20 cellular contexts compared by ENCODE assay signal in the genomic region with DNA sequence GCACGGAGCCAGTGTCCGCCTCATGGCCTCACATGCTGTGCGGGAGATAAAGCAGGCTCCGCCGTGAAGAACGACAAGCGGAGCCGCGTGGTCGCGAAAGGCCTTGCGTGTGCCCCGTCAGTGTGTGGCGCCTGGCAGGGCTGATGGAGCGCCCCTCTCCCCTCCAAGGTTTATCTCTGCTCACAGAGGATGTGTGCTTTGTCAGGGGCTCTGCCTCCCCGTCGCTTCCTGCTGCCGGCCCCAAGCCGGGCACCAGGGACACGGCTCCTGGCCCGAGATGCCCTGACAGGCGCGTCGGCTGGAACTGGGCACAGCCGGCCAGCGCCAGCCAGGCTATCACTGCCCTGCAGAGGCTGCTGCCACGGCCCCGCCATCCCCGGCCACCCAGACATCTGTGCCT.
DNase-seq lines count a peak whose midpoint lies in the region; ATAC-seq and TF ChIP-seq lines count a peak whose summit lies in the region.
"Had no signal": no experiment of that assay in that cellular context is flagged by ENCODE, and none has a peak within 500 bp of the region (broad histone marks: within the 10 kb centered on the region; RNA-seq: fewer than 3 reads in every experiment).

No MANE protein-coding gene starts in this region.

- H4K20me1 ChIP-seq in BLaER1 (no peaks in the 10 kb centered on the region), IMR-90 (ENCODE audit: insufficient read depth, low read length) (peaks cover 15% of the 10 kb centered on the region)

- H3K9me3 ChIP-seq in BLaER1 (no peaks in the 10 kb centered on the region), IMR-90 (ENCODE audit: control insufficient read depth, insufficient read depth, low read length) (no peaks in the 10 kb centered on the region)
- H3K9me3 ChIP-seq: MG63 had no signal

- H4K91ac ChIP-seq in IMR-90 (ENCODE audit: insufficient read depth, low read depth, low read length), result no peak overlapping the region

- POLR2A ChIA-PET in IMR-90 (lab: Charles Lee; ENCODE audit: unreplicated experiment), result no interaction called here

- CTCF ChIA-PET in IMR-90 (lab: Yijun Ruan, JAX), result no interaction called here

- H2AK5ac ChIP-seq in IMR-90 (ENCODE audit: low read depth, low read length), result no peak overlapping the region

- H3K14ac ChIP-seq in IMR-90 (replicated peaks; ENCODE audit: low read depth, low read length), result no peak overlapping the region

- TF ChIP-seq CTCF in IMR-90 (conservative IDR thresholded peaks at IDR 0.05; ENCODE audit: low read depth, low read length), result no peak
- no peak for TF ChIP-seq CTCF in osteocyte (IDR thresholded peaks at IDR 0.05)

- no peak for TF ChIP-seq RAD21 in IMR-90 (IDR thresholded peaks at IDR 0.05; ENCODE audit: low read length)

- no peak overlapping the region for H2BK120ac ChIP-seq in IMR-90 (ENCODE audit: low read depth, low read length)

- H4K8ac ChIP-seq in IMR-90 (ENCODE audit: low read depth in 2 of 2, low read length in 2 of 2), result no peak overlapping the region

- no peak overlapping the region for H3K4ac ChIP-seq in IMR-90 (ENCODE audit: low read depth, low read length)

- H3K4me3 ChIP-seq in BLaER1, result no peak overlapping the region
- H3K4me3 ChIP-seq in IMR-90 (ENCODE audit: insufficient read depth, low read depth, low read length), result no peak overlapping the region
- H3K4me3 ChIP-seq: MG63, PC-9 had no signal

- H3K4me2 ChIP-seq in BLaER1 (no peak overlapping the region), IMR-90 (ENCODE audit: low read depth, low read length) (no peak overlapping the region)
- H3K4me2 ChIP-seq: PC-9 had no signal

- no peaks in the 10 kb centered on the region for H3K36me3 Mint-ChIP-seq in osteocyte (ENCODE audit: unreplicated experiment)
- H3K36me3 Mint-ChIP-seq: CD14-positive monocyte; CD8-positive, alpha-beta memory T cell had no signal

- no peak overlapping the region for H2BK20ac ChIP-seq in IMR-90 (ENCODE audit: low read depth, low read length)

- no peaks in the 10 kb centered on the region for H3K27me3 Mint-ChIP-seq in osteocyte (ENCODE audit: unreplicated experiment)

- H3K27ac ChIP-seq in BLaER1, result peak overlapping the region; percentile 4; the same call in 1 of the 2 replicates
- H3K27ac ChIP-seq in IMR-90 (ENCODE audit: insufficient read depth, low read length), result no peak overlapping the region
- H3K27ac ChIP-seq: PC-9 had no signal

- H3K4me1 Mint-ChIP-seq in osteocyte (ENCODE audit: unreplicated experiment), result peaks cover 49% of the 10 kb centered on the region

- H3K27me3 ChIP-seq in BLaER1 (no peaks in the 10 kb centered on the region), IMR-90 (ENCODE audit: control insufficient read depth, insufficient read depth, low read length) (no peaks in the 10 kb centered on the region)
- H3K27me3 ChIP-seq: MG63 had no signal

- peaks cover 8 to 44% of the 10 kb centered on the region in 2 experiments for H3K79me1 ChIP-seq in IMR-90 (ENCODE audit: low read depth in 1 of 2, low read length in 2 of 2)

- intact Hi-C loops in IMR-90 (cut with micrococcal nuclease), result no loop called here

- H3K56ac ChIP-seq in IMR-90 (ENCODE audit: extremely low read depth, insufficient read depth, low read length), result no peak overlapping the region

- H2BK15ac ChIP-seq in IMR-90 (ENCODE audit: low read depth, low read length), result no peak overlapping the region

- H3K36me3 ChIP-seq in BLaER1 (peaks cover 18% of the 10 kb centered on the region; the same call in 1 of the 2 replicates), IMR-90 (ENCODE audit: control insufficient read depth, insufficient read depth, low read length) (0 out of 2 replicates have a peak, but pooled peaks cover 4% of the 10 kb centered on the region)
- H3K36me3 ChIP-seq: MG63 had no signal

- H3K4me1 ChIP-seq in BLaER1 (peaks cover 64% of the 10 kb centered on the region), IMR-90 (ENCODE audit: control insufficient read depth, insufficient read depth, low read length) (peaks cover 29% of the 10 kb centered on the region)

- dilution Hi-C loops in IMR-90 (cut with HindIII; ENCODE audit: low sequenced_read_pairs, unreplicated experiment), result no loop called here

- in situ Hi-C loops in IMR-90 (cut with MboI; ENCODE audit: low sequenced_read_pairs), result no loop called here

- H3K4me3 Mint-ChIP-seq in osteocyte (ENCODE audit: unreplicated experiment), result no peak overlapping the region
- H3K4me3 Mint-ChIP-seq: CD14-positive monocyte had no signal

- ATAC-seq in IMR-90 (ENCODE audit: low read depth) (no peak), GM18858 (IDR thresholded peaks at IDR 0.05; ENCODE audit: unreplicated experiment) (no peak), GM21528 (IDR thresholded peaks at IDR 0.05; ENCODE audit: low FRiP score, unreplicated experiment) (no peak)

- H3K18ac ChIP-seq in IMR-90 (ENCODE audit: low read depth, low read length), result no peak overlapping the region

- no peak overlapping the region for H2BK5ac ChIP-seq in IMR-90 (ENCODE audit: low read depth, low read length, poor library complexity, severe bottlenecking)

- no peaks in the 10 kb centered on the region for H3K9me3 Mint-ChIP-seq in osteocyte (ENCODE audit: unreplicated experiment)

- TF ChIP-seq POLR2A in IMR-90 (IDR thresholded peaks at IDR 0.05; ENCODE audit: low read depth, low read length), result no peak
- TF ChIP-seq POLR2A in erythroblast (IDR thresholded peaks at IDR 0.05; ENCODE audit: low read length), result no peak

- no peak overlapping the region for H4K5ac ChIP-seq in IMR-90 (ENCODE audit: low read depth, low read length)

- H3K23ac ChIP-seq in IMR-90 (ENCODE audit: low read depth, low read length), result no peak overlapping the region

- H3K9ac ChIP-seq in BLaER1, result no peak overlapping the region
- no peak overlapping the region for H3K9ac ChIP-seq in IMR-90 (ENCODE audit: low read depth, low read length)

- H3K9me1 ChIP-seq in IMR-90 (ENCODE audit: insufficient read depth, low read length), result peaks cover 12% of the 10 kb centered on the region

- no TSS peak for BruUV-seq in IMR-90 (replicated peaks; lab: Mats Ljungman, UMichigan)

- H2AFZ ChIP-seq in IMR-90 (replicated peaks; ENCODE audit: low read length, poor library complexity), result peak overlapping the region; percentile 23
- H2AFZ ChIP-seq: PC-9 had no signal

- WGBS in IMR-90 (ENCODE audit: extremely low coverage in 2 of 2, insufficient read length in 1 of 2), 2 experiments, result 91% methylated on average over 14 of the region's 29 CpGs; no CpG with 5 or more reads in 1 of the 2 experiments

- no peak overlapping the region for H2AK9ac ChIP-seq in IMR-90 (replicated peaks; ENCODE audit: low read depth, low read length, poor library complexity)

- DNase-seq in IMR-90 (no peak), erythroblast (lab: John Stamatoyannopoulos, UW) (peak; percentile 20 to 39), osteocyte (ENCODE audit: extremely low spot score, unreplicated experiment) (no peak), ureter (ENCODE audit: low spot score) (no peak)
- DNase-seq: Calu3; CD8-positive, alpha-beta memory T cell; DMS79 treated with DMSO at 0.1 percent for 48 hours; GF-D8; KG1; MG63; NCI-H1105 treated with DMSO at 0.1 percent for 48 hours; NCI-H146; NCI-H2029; NCI-H526 treated with DMSO at 0.1 percent for 48 hours; PC-9; SHP77 had no signal

- peak overlapping the region; percentile 1 for H3K27ac Mint-ChIP-seq in osteocyte (ENCODE audit: unreplicated experiment)

TF ChIP-seq in IMR-90, 13 proteins besides CTCF, POLR2A, EP300 and RAD21:
- TF ChIP-seq FOS (IDR thresholded peaks at IDR 0.05; ENCODE audit: low read depth, low read length), result no peak
- no peak for TF ChIP-seq NFE2L2 (IDR thresholded peaks at IDR 0.05; ENCODE audit: low read depth, low read length)
- no peak for TF ChIP-seq USF2 (IDR thresholded peaks at IDR 0.05; ENCODE audit: low read depth, low read length)
- no peak for TF ChIP-seq MAZ (IDR thresholded peaks at IDR 0.05; ENCODE audit: borderline replicate concordance, low read depth, low read length)
- TF ChIP-seq CHD1 (IDR thresholded peaks at IDR 0.05; ENCODE audit: low read depth, low read length), result no peak
- TF ChIP-seq MXI1 (IDR thresholded peaks at IDR 0.05; ENCODE audit: borderline replicate concordance, low read depth, low read length), result no peak
- TF ChIP-seq ELK1 (IDR thresholded peaks at IDR 0.05; ENCODE audit: borderline replicate concordance, low read depth, low read length), result no peak
- TF ChIP-seq SMC3 (IDR thresholded peaks at IDR 0.05; ENCODE audit: low read depth, low read length), result no peak
- no peak for TF ChIP-seq CEBPB (IDR thresholded peaks at IDR 0.05; ENCODE audit: low read depth, low read length)
- TF ChIP-seq RCOR1 (IDR thresholded peaks at IDR 0.05; ENCODE audit: insufficient replicate concordance, low read length), result no peak
TF ChIP-seq in IMR-90: peak in this region for 0.

Comparison
In these comparisons a context has a peak if more than half of its experiments do, and no peak if none do; other contexts are left out.
1. DNase-seq: peak in erythroblast (2 of 2); none in IMR-90 (single experiment), osteocyte (single experiment) and ureter (single experiment).